ENCODE assay signal across 8 cellular contexts in the genomic region with DNA sequence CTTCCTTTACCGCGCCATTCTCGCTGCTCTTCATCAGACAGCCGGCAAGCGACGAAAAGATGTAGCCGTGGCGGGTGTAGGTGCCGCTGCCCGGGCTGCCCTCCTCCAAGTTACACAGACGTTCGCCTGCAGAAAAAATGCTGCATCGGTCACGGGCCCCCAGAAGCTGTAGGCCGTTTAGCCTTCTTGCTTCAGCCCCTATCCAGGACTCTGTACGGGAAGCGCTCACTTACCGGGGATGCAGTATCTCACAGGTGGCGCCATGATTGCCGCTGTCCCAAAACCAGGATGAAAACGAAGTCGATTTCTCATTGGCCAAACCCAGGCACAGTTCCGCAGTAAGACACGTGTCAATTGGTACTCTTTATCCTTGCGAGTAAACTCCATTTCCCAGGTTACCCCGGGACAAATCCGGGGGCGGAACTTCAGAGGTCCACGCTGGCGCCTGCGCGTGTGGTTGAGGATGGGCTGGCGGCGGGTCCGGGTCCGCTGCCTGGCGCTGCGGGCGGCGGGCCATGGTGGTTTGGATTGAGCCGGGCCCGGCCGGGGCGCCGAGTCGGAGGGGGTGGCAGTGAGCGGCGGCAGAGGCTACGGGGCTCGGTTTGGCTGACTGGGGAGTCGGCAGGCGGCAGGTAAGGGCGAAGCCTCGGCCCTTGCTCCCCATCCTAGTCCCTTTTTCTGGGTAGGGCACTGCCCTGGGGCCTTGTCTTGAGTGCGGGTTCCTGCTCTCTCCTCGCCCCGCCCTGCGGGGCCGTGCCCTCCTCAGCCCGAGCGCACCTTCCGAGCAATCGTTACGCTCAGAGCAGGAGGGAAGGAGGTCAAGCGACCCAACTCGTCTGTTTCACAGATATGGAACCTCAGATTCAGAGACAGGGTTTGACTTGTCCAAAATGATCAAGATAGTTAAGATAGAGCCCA. TPM values are rescaled to one million over a fixed set of nuclear protein-coding genes. Genes with fewer than 3 reads are reported as not detected.
A peak's percentile ranks its signal among the peaks of the same experiment; 100 is the strongest.
DNase-seq lines count a peak whose midpoint lies in the region; FAIRE-seq and TF ChIP-seq lines count a peak whose summit lies in the region.

A gene with protein sequence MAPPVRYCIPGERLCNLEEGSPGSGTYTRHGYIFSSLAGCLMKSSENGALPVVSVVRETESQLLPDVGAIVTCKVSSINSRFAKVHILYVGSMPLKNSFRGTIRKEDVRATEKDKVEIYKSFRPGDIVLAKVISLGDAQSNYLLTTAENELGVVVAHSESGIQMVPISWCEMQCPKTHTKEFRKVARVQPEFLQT (minus strand): TSS at position 285 of the 918 bp plus-strand sequence. CDS start 21 bp downstream, at position 264.
A gene (plus strand): TSS at position 454 of the 918 bp plus-strand sequence. CDS start 5,501 bp downstream, outside the sequence.

- peak within 1 kb of the TSS; percentile 93 for H3K9ac ChIP-seq in neuronal stem cell (ENCODE audit: low read depth, low read length, poor library complexity)

- CTCF ChIA-PET in HEK293T (lab: Yijun Ruan, JAX): no interaction called here

- DNase-seq in GM03348 (ENCODE audit: low spot score) (peak; percentile 98), HEK293T (ENCODE audit: extremely low spot score) (peak; percentile 98), MV-4-11 (lab: John Stamatoyannopoulos, UW) (peak; percentile 95), SK-MEL-5 (ENCODE audit: low read depth, low spot score) (peak; percentile 96), frontal cortex (ENCODE audit: low spot score in 2 of 2) (peak; percentile 96 to 98), neuronal stem cell (ENCODE audit: low spot score) (peak; percentile 93)
- DNase-seq in activated naive CD4-positive, alpha-beta T cell treated with Interleukin-2 at 50 U/mL for 16 hours: peak; percentile 93

- H3K4me1 ChIP-seq in neuronal stem cell (ENCODE audit: control insufficient read depth in 2 of 2, insufficient read depth in 1 of 2, low read depth in 1 of 2, low read length in 2 of 2): peaks cover 10 to 14% of the 10 kb centered on the region in 2 donors

- H2BK15ac ChIP-seq in neuronal stem cell (ENCODE audit: low read length): no peak within 1 kb of the TSS

- FAIRE-seq in frontal cortex (lab: Jason Lieb, UNC): peak; percentile 23

- H3K9me3 ChIP-seq in neuronal stem cell (replicated peaks in 1 of 2; ENCODE audit: control insufficient read depth in 2 of 2, insufficient read depth in 1 of 2, low read depth in 1 of 2, low read length in 2 of 2): no peaks in the 10 kb centered on the region

- H3K4ac ChIP-seq in neuronal stem cell (ENCODE audit: low read length): no peak within 1 kb of the TSS

- POLR2A ChIA-PET in HEK293T (lab: Yijun Ruan, JAX): interaction anchor here (1.2 to 1.3 kb wide), 2 partner anchors 15 to 45 kb away, joined by 3 to 4 read pairs; a partner anchor contains a TSS

- in situ Hi-C loops in SK-MEL-5 (cut with HindIII; ENCODE audit: low pct_unique_long_range_greater_than_20kb, low sequenced_read_pairs): no loop called here

- peak within 1 kb of the TSS; percentile 96 for H3K18ac ChIP-seq in neuronal stem cell (ENCODE audit: low read length)

- peak within 1 kb of the TSS; percentile 95 for H2AFZ ChIP-seq in neuronal stem cell (ENCODE audit: low read length)

- peak within 1 kb of the TSS; percentile 80 to 95 for H3K4me3 ChIP-seq in neuronal stem cell (ENCODE audit: low read length in 2 of 2)

- peak within 1 kb of the TSS; percentile 86 for H2AK5ac ChIP-seq in neuronal stem cell (ENCODE audit: low read depth, low read length)

- no CpG with 5 or more reads among the region's 66 CpGs for WGBS in neuronal stem cell (ENCODE audit: extremely low coverage in 2 of 2, insufficient read length in 2 of 2, insufficient replicate concordance in 1 of 2), 2 donors

- no peak within 1 kb of the TSS for H3K14ac ChIP-seq in neuronal stem cell (ENCODE audit: low read length)

- no peak within 1 kb of the TSS for H4K8ac ChIP-seq in neuronal stem cell (ENCODE audit: low read depth, low read length)

- H3K79me1 ChIP-seq in neuronal stem cell (ENCODE audit: low read depth, low read length): peaks cover 7% of the 10 kb centered on the region

- TF ChIP-seq CTCF in subcutaneous adipose tissue (IDR thresholded peaks at IDR 0.05; ENCODE audit: low read depth): no peak

- peak within 1 kb of the TSS; percentile 75 for H3K4me2 ChIP-seq in neuronal stem cell (ENCODE audit: insufficient read depth, low read length, poor library complexity, severe bottlenecking)

- H4K91ac ChIP-seq in neuronal stem cell (ENCODE audit: low read depth, low read length, poor library complexity): no peak within 1 kb of the TSS

- no peak within 1 kb of the TSS for H2BK12ac ChIP-seq in neuronal stem cell (ENCODE audit: low read length)

- peak within 1 kb of the TSS; percentile 86 for H3K23ac ChIP-seq in neuronal stem cell (ENCODE audit: low read depth, low read length, poor library complexity)

- H3K36me3 ChIP-seq in neuronal stem cell (replicated peaks in 1 of 2; ENCODE audit: control insufficient read depth in 2 of 2, insufficient read depth in 2 of 2, low read length in 2 of 2): peaks cover 5 to 38% of the 10 kb centered on the region in 2 donors

- H3K27me3 ChIP-seq in neuronal stem cell (ENCODE audit: control insufficient read depth in 3 of 3, insufficient read depth in 3 of 3, low read depth in 1 of 3, low read length in 3 of 3): no peaks in the 10 kb centered on the region

- H3K27ac ChIP-seq in neuronal stem cell (replicated peaks; ENCODE audit: low read length): peak within 1 kb of the TSS; percentile 25

- no peak within 1 kb of the TSS for H2BK120ac ChIP-seq in neuronal stem cell (ENCODE audit: low read depth, low read length)

- H2BK5ac ChIP-seq in neuronal stem cell (ENCODE audit: low read length): peak within 1 kb of the TSS; percentile 90

TF ChIP-seq in HEK293T, 16 proteins besides CTCF, POLR2A, EP300 and RAD21:
- TF ChIP-seq HDGF (IDR thresholded peaks at IDR 0.05; ENCODE audit: borderline replicate concordance) (no peak), CTBP1 (IDR thresholded peaks at IDR 0.05; ENCODE audit: borderline replicate concordance) (no peak), ARNT (IDR thresholded peaks at IDR 0.05) (no peak), FOXK2 (IDR thresholded peaks at IDR 0.05) (no peak), ELF4 (IDR thresholded peaks at IDR 0.05) (peak; percentile 45)

RNA-seq across cellular contexts. Expression of the first gene that starts in this region (rescaled TPM):
- total RNA-seq in SK-MEL-5 (2014; rRNA removed; shearing (Covaris generic)): 41.4 and 41.5 TPM in 2 replicates
- 26.1 and 39.3 TPM in 2 replicates for polyA plus RNA-seq in SK-MEL-5 (2015; cell fraction: cytosol; rRNA removed)
- 10.7 and 32.0 TPM in 2 replicates for polyA plus RNA-seq in SK-MEL-5 (2015; cell fraction: nucleus; rRNA removed)
- total RNA-seq in frontal cortex (52.6 TPM), subcutaneous adipose tissue (10 to 100 TPM; 20.5 to 25.8 (median 22.9) TPM)
- polyA plus RNA-seq in neuronal stem cell (2013, experiment 1 of 2): 57.3 TPM
- polyA plus RNA-seq in neuronal stem cell (2013, experiment 2 of 2): 58.3 TPM

RNA-seq across cellular contexts. Expression of the second gene that starts in this region (rescaled TPM):
- 40.6 and 42.1 TPM in 2 replicates for total RNA-seq in SK-MEL-5 (2014; rRNA removed; shearing (Covaris generic))
- polyA plus RNA-seq in SK-MEL-5 (2015; cell fraction: cytosol; rRNA removed): 39.3 and 54.7 TPM in 2 replicates
- polyA plus RNA-seq in SK-MEL-5 (2015; cell fraction: nucleus; rRNA removed): 60.3 and 63.3 TPM in 2 replicates
- 22.0 TPM for total RNA-seq in frontal cortex
- polyA plus RNA-seq in neuronal stem cell (2013, experiment 1 of 2): 23.5 TPM
- polyA plus RNA-seq in neuronal stem cell (2013, experiment 2 of 2): 23.2 TPM
- 10 to 100 TPM; 18.1 to 22.0 (median 19.7) TPM for total RNA-seq in subcutaneous adipose tissue

Comparison
In these comparisons a context has a peak if more than half of its experiments do, and no peak if none do; other contexts are left out.
1. Peak in every context shown above with its lines: DNase-seq, H3K4me3 ChIP-seq and H3K27ac ChIP-seq.